ENCODE assay signal across 8 cellular contexts in the genomic region with DNA sequence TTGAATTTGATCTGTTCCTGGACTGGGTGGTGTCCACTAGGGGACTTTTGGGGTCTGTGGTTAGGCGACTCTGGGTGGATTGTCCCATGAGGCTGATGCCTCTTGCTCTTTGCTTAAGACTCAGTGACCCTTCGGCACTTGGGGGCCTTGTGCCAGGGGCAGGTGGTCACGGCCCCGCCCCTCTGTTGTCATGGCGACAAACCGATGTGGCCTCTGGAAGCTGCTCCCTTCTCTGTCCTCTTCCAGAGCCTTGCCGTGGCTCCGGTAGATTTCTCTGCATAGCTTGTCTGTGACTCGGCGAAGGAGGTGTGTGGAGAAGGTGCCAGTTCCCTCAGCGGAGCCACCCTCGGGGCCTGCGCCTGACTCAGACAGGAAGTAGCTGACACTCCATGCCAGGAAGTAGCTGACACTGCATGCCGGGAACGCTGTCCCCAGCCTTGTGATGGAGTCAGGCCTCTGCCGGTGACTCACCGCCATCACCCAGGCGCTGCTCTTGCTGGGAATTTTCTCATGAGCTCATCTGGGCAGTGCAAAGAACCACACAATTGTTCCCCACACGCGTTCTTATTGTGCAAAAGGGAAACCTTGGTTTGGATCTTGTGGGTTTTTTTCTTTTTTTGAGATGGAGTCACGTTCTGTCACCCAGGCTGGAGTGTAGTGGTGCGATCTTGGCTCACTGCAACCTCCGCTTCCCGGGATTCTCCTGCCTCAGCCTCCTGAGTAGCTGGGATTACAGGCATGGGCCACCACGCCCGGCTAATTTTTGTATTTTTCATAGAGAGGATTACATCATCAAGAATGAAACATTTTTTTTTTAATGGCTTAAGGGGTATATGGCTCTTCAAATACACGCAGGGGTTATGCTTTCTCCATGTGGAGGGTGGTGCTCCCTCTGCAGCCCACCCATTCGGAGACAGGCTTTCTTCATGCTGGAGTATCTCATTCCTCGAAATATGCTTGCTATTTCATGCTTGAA.
A peak's percentile ranks its signal among the peaks of the same experiment; 100 is the strongest.
DNase-seq lines count a peak whose midpoint lies in the region; ATAC-seq and TF ChIP-seq lines count a peak whose summit lies in the region.

No MANE protein-coding gene starts in this region.

- H3K9me3 ChIP-seq in OCI-LY1 (ENCODE audit: low read length) = no peaks in the 10 kb centered on the region
- no peaks in the 10 kb centered on the region for H3K9me3 ChIP-seq in esophagus squamous epithelium

- H3K9ac ChIP-seq in OCI-LY1 (ENCODE audit: low read length) = peak overlapping the region; percentile 56

- H3K27me3 ChIP-seq in OCI-LY1 (ENCODE audit: insufficient read depth, low read length) = no peaks in the 10 kb centered on the region
- no peaks in the 10 kb centered on the region for H3K27me3 ChIP-seq in esophagus squamous epithelium

- H3K9me2 ChIP-seq in OCI-LY1 (ENCODE audit: low read depth, low read length) = no peaks in the 10 kb centered on the region

- H3K4me3 Mint-ChIP-seq in nephron progenitor cell = no peak overlapping the region
- H3K4me3 Mint-ChIP-seq in stimulated activated naive B cell treated with anti-CD40 and anti-IgM and Interleukin-4, amounts not matched to agents 10 μg/mL and 1 μg/mL and 100 μg/mL, for 72 hours = peak overlapping the region; percentile 78 to 79

- WGBS in esophagus squamous epithelium, 2 donors = 35 to 37% methylated on average over 20 to 21 of the region's 29 CpGs

- DNase-seq in GM03348 (ENCODE audit: low spot score) (peak; percentile 96), activated T-helper 1 cell treated with Interleukin-2 at 50 U/mL for 16 hours (ENCODE audit: low read depth) (peak; percentile 82), esophagus squamous epithelium (lab: John Stamatoyannopoulos, UW) (peak; percentile 82), nephron progenitor cell (peak; percentile 34), NCI-H187 (lab: John Stamatoyannopoulos, UW) (no peak)
- DNase-seq in stimulated activated naive B cell treated with anti-CD40 and anti-IgM and Interleukin-4, amounts not matched to agents 10 μg/mL and 1 μg/mL and 100 μg/mL, for 72 hours = peak; percentile 72

- H3K36me3 Mint-ChIP-seq in nephron progenitor cell (ENCODE audit: low read depth) = peaks cover 10% of the 10 kb centered on the region
- H3K36me3 Mint-ChIP-seq in stimulated activated naive B cell treated with anti-CD40 and anti-IgM and Interleukin-4, amounts not matched to agents 10 μg/mL and 1 μg/mL and 100 μg/mL, for 72 hours = peaks cover 4 to 22% of the 10 kb centered on the region in 2 donors

- H3K27ac Mint-ChIP-seq in nephron progenitor cell = peak overlapping the region; percentile 42
- H3K27ac Mint-ChIP-seq in stimulated activated naive B cell treated with anti-CD40 and anti-IgM and Interleukin-4, amounts not matched to agents 10 μg/mL and 1 μg/mL and 100 μg/mL, for 72 hours = peak overlapping the region; percentile 97

- H3F3A ChIP-seq in OCI-LY1 (ENCODE audit: insufficient read depth, low read length) = no peaks in the 10 kb centered on the region

- peaks cover 8% of the 10 kb centered on the region for H3K27me3 Mint-ChIP-seq in nephron progenitor cell (ENCODE audit: low read depth, poor library complexity)
- H3K27me3 Mint-ChIP-seq in stimulated activated naive B cell treated with anti-CD40 and anti-IgM and Interleukin-4, amounts not matched to agents 10 μg/mL and 1 μg/mL and 100 μg/mL, for 72 hours = no peaks in the 10 kb centered on the region

- H3K27ac ChIP-seq in OCI-LY1 (ENCODE audit: low read depth, low read length, poor library complexity, severe bottlenecking) (peak overlapping the region; percentile 46), esophagus squamous epithelium (peak overlapping the region; percentile 62 to 84 (median 80))

- H2AFZ ChIP-seq in OCI-LY1 (ENCODE audit: low read length) = peak overlapping the region; percentile 99

- no peaks in the 10 kb centered on the region for H3K79me2 ChIP-seq in OCI-LY1 (ENCODE audit: insufficient read depth, low read length)

- peaks cover 47% of the 10 kb centered on the region for H3K4me1 Mint-ChIP-seq in nephron progenitor cell
- peaks cover 22 to 34% of the 10 kb centered on the region in 2 donors for H3K4me1 Mint-ChIP-seq in stimulated activated naive B cell treated with anti-CD40 and anti-IgM and Interleukin-4, amounts not matched to agents 10 μg/mL and 1 μg/mL and 100 μg/mL, for 72 hours

- TF ChIP-seq CTCF in OCI-LY1 (IDR thresholded peaks at IDR 0.05; ENCODE audit: low read length) = no peak
- TF ChIP-seq CTCF in esophagus squamous epithelium (IDR thresholded peaks at IDR 0.05) = peak in 2 of 6 experiments; percentile 2 to 4
- TF ChIP-seq CTCF in nephron progenitor cell (IDR thresholded peaks at IDR 0.05) = no peak

- no peaks in the 10 kb centered on the region for H3K36me3 ChIP-seq in OCI-LY1 (ENCODE audit: insufficient read depth, low read length)
- H3K36me3 ChIP-seq in esophagus squamous epithelium = no peaks in the 10 kb centered on the region

- TF ChIP-seq POLR2A in esophagus squamous epithelium (IDR thresholded peaks at IDR 0.05) = peak in 1 of 4 donors; percentile 68

- H3K9me3 Mint-ChIP-seq in nephron progenitor cell = peaks cover 4% of the 10 kb centered on the region
- peaks cover 0 to 2% of the 10 kb centered on the region in 2 donors for H3K9me3 Mint-ChIP-seq in stimulated activated naive B cell treated with anti-CD40 and anti-IgM and Interleukin-4, amounts not matched to agents 10 μg/mL and 1 μg/mL and 100 μg/mL, for 72 hours

- peak; percentile 75 for ATAC-seq in HG02571 (IDR thresholded peaks at IDR 0.05; ENCODE audit: unreplicated experiment)
- peak; percentile 76 to 85 for ATAC-seq in stimulated activated naive B cell treated with anti-CD40 and anti-IgM and Interleukin-4, amounts not matched to agents 10 μg/mL and 1 μg/mL and 100 μg/mL, for 72 hours (replicated peaks)

- H4K20me1 ChIP-seq in OCI-LY1 (ENCODE audit: insufficient read depth, low read length) = no peaks in the 10 kb centered on the region

- peaks cover 22% of the 10 kb centered on the region for H3K4me1 ChIP-seq in OCI-LY1 (ENCODE audit: insufficient read depth, low read length, severe bottlenecking)
- peaks cover 4 to 21% (median 10%) of the 10 kb centered on the region in 3 donors for H3K4me1 ChIP-seq in esophagus squamous epithelium

- intact Hi-C loops in esophagus squamous epithelium (cut with DNase I) = no loop called here

- H3K4me3 ChIP-seq in OCI-LY1 (ENCODE audit: low read depth, low read length, poor library complexity, severe bottlenecking) (peak overlapping the region; percentile 55), esophagus squamous epithelium (peak overlapping the region in 3 of 4 donors; percentile 0 to 45 (median 10))

- H3K4me2 ChIP-seq in OCI-LY1 (ENCODE audit: low read length) = peak overlapping the region; percentile 74

Comparison
In these comparisons a context has a peak if more than half of its experiments do, and no peak if none do; other contexts are left out.
1. DNase-seq: peak in GM03348 (single experiment), activated T-helper 1 cell treated with Interleukin-2 at 50 U/mL for 16 hours (single experiment), esophagus squamous epithelium (single experiment), nephron progenitor cell (single experiment) and stimulated activated naive B cell treated with anti-CD40 and anti-IgM and Interleukin-4, amounts not matched to agents 10 μg/mL and 1 μg/mL and 100 μg/mL, for 72 hours (single experiment); none in NCI-H187 (0 of 2).